Comparison of ENCODE assay signal across 25 cellular contexts in the genomic region with DNA sequence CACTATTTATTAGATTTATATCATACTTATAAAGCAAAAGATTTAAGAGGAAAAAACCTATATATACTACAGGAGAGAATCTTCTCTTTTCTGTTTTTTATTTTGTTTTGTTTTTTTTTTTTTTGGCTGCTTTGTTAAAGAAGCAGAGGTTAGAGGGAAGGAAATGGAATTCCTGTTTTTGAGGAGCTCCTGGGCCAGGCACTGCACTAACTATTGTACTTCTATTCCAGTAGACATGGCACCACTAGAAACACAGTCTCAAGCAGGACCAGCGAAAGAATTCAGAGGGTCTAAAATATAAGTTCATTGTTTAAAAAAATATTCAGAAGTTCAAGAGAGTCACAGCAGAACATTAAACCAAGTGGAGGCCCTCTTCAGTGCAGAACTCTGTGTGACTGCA. TPM values are rescaled to one million over a fixed set of nuclear protein-coding genes. Genes with fewer than 3 reads are reported as not detected.
A peak's percentile ranks its signal among the peaks of the same experiment; 100 is the strongest.
DNase-seq lines count a peak whose midpoint lies in the region; ATAC-seq, FAIRE-seq and TF ChIP-seq lines count a peak whose summit lies in the region.
"Had no signal": no experiment of that assay in that cellular context is flagged by ENCODE, and none has a peak within 500 bp of the region (broad histone marks: within the 10 kb centered on the region; RNA-seq: fewer than 3 reads in every experiment).

No MANE protein-coding gene starts in this region.

- TF ChIP-seq CTCF in heart left ventricle (IDR thresholded peaks at IDR 0.05) (no peak), endothelial cell of umbilical vein (IDR thresholded peaks at IDR 0.05; ENCODE audit: extremely low read depth in 1 of 2, insufficient read depth in 1 of 2, low read depth in 1 of 2, low read length in 2 of 2) (no peak), transverse colon (IDR thresholded peaks at IDR 0.05) (no peak)

- H3K36me3 ChIP-seq in heart left ventricle (no peaks in the 10 kb centered on the region), endothelial cell of umbilical vein (ENCODE audit: control insufficient read depth in 2 of 2, extremely low read depth in 1 of 2, insufficient read depth in 2 of 2, low read length in 2 of 2) (no peaks in the 10 kb centered on the region), transverse colon (no peaks in the 10 kb centered on the region)
- H3K36me3 ChIP-seq: HAP-1, Peyer's patch, SJSA1 had no signal

- intact Hi-C loops in heart left ventricle (cut with DNase I) = loop anchor here in 3 of 10 donors (5.0 kb wide), 2 partner anchors 41 to 54 kb away; a partner anchor contains a TSS
- intact Hi-C loops in Right ventricle myocardium inferior (cut with DNase I) = no loop called here
- intact Hi-C loops in endothelial cell of umbilical vein (cut with micrococcal nuclease) = loop anchor here (2.0 to 5.0 kb wide), 3 partner anchors 15 to 124 kb away; no protein-coding TSS in a partner anchor
- intact Hi-C loops in transverse colon (cut with DNase I; ENCODE audit: low total_unique reads) = no loop called here
- intact Hi-C loops in left colon (cut with DNase I, micrococcal nuclease) = no loop called here

- peak overlapping the region in 11 of 12 donors; percentile 34 to 75 (median 58) for H3K27ac ChIP-seq in heart left ventricle
- H3K27ac ChIP-seq in endothelial cell of umbilical vein (ENCODE audit: insufficient read depth, low read depth, low read length) = no peak overlapping the region
- peak overlapping the region; percentile 65 to 74 (median 72) for H3K27ac ChIP-seq in transverse colon
- H3K27ac ChIP-seq: C4-2B, SJSA1 had no signal

- WGBS in heart left ventricle, 4 donors = 57 to 77% (median 70%) methylated on average over 1 of the region's 1 CpG
- WGBS in transverse colon (ENCODE audit: low coverage in 1 of 2), 2 donors = 92 to 100% methylated on average over 1 of the region's 1 CpG

- ATAC-seq in heart left ventricle = no peak
- no peak for ATAC-seq in Right ventricle myocardium inferior
- no peak for ATAC-seq in HG03095 (IDR thresholded peaks at IDR 0.05; ENCODE audit: unreplicated experiment)
- no peak for ATAC-seq in left colon
- ATAC-seq: GM23338 had no signal

- no peaks in the 10 kb centered on the region for H4K20me1 ChIP-seq in endothelial cell of umbilical vein (replicated peaks; ENCODE audit: control insufficient read depth, extremely low read depth, insufficient read depth, low read length)

- FAIRE-seq in endothelial cell of umbilical vein (lab: Jason Lieb, UNC) = no peak
- FAIRE-seq: G401.6, GM12892 had no signal

- no peaks in the 10 kb centered on the region for H3K9me3 ChIP-seq in heart left ventricle
- no peaks in the 10 kb centered on the region for H3K9me3 ChIP-seq in endothelial cell of umbilical vein (replicated peaks; ENCODE audit: control insufficient read depth, insufficient read depth, low read length)
- no peaks in the 10 kb centered on the region for H3K9me3 ChIP-seq in transverse colon
- H3K9me3 ChIP-seq: HAP-1, Peyer's patch, SJSA1 had no signal

- DNase-seq in heart left ventricle (no peak), Right ventricle myocardium inferior (ENCODE audit: missing footprints) (no peak), endothelial cell of umbilical vein (ENCODE audit: low read depth, low spot score) (peak; percentile 55), lung microvascular endothelial cell (ENCODE audit: low read depth in 2 of 2) (peak; percentile 27 to 47), transverse colon (no peak), NCI-H510A (lab: John Stamatoyannopoulos, UW) (no peak), left colon (no peak)
- DNase-seq: 8988T; Calu3; CD8-positive, alpha-beta memory T cell; DMS153; NCI-H1105 treated with DMSO at 0.1 percent for 48 hours; NCI-H2029 treated with DMSO at 0.1 percent for 48 hours; NCI-H226; NCI-H524; NCI-H774; Peyer's patch had no signal

- TF ChIP-seq EP300 in transverse colon (IDR thresholded peaks at IDR 0.05; ENCODE audit: low read depth) = no peak

- no peak for TF ChIP-seq POLR2A in heart left ventricle (IDR thresholded peaks at IDR 0.05)
- no peak for TF ChIP-seq POLR2A in endothelial cell of umbilical vein (IDR thresholded peaks at IDR 0.05; ENCODE audit: low read depth, low read length)
- TF ChIP-seq POLR2A in transverse colon (IDR thresholded peaks at IDR 0.05) = no peak

- H3K9ac ChIP-seq in endothelial cell of umbilical vein (replicated peaks; ENCODE audit: extremely low read depth, insufficient read depth, low read length) = no peak overlapping the region

- H3K27me3 ChIP-seq in heart left ventricle (no peaks in the 10 kb centered on the region), endothelial cell of umbilical vein (ENCODE audit: control insufficient read depth in 2 of 2, insufficient read depth in 2 of 2, low read length in 2 of 2) (no peaks in the 10 kb centered on the region), transverse colon (no peaks in the 10 kb centered on the region)
- H3K27me3 ChIP-seq: Peyer's patch, SJSA1 had no signal

- CTCF ChIA-PET in endothelial cell of umbilical vein (lab: Charles Lee) = no interaction called here

- H3K79me2 ChIP-seq in endothelial cell of umbilical vein (ENCODE audit: control insufficient read depth, insufficient read depth, low read length) = no peaks in the 10 kb centered on the region

- no peak overlapping the region for H2AFZ ChIP-seq in endothelial cell of umbilical vein (ENCODE audit: low read depth, low read length)
- H2AFZ ChIP-seq: GM23338 had no signal

- H3K4me2 ChIP-seq in endothelial cell of umbilical vein (ENCODE audit: insufficient read depth, low read length) = peak overlapping the region; percentile 25
- H3K4me2 ChIP-seq: GM23338 had no signal

- dilution Hi-C loops in endothelial cell of umbilical vein (cut with MboI; ENCODE audit: extremely low pct_ligation_motif_present, low sequenced_read_pairs) = no loop called here

- no peaks in the 10 kb centered on the region for H3K9me1 ChIP-seq in endothelial cell of umbilical vein (replicated peaks; ENCODE audit: control insufficient read depth, extremely low read depth, insufficient read depth, low read length)

- H3K4me1 ChIP-seq in heart left ventricle (peaks cover 0 to 51% (median 28%) of the 10 kb centered on the region in 12 donors), endothelial cell of umbilical vein (ENCODE audit: control insufficient read depth, extremely low read depth, insufficient read depth, low read length) (peaks cover 35% of the 10 kb centered on the region), transverse colon (peaks cover 0 to 38% (median 18%) of the 10 kb centered on the region in 4 donors)

- BruUV-seq in endothelial cell of umbilical vein (replicated peaks; lab: Mats Ljungman, UMichigan) = no TSS peak

- no peak overlapping the region for H3K4me3 ChIP-seq in heart left ventricle
- H3K4me3 ChIP-seq in endothelial cell of umbilical vein (replicated peaks in 1 of 3; ENCODE audit: insufficient read depth in 1 of 3, low read depth in 1 of 3, low read length in 3 of 3) = no peak overlapping the region
- no peak overlapping the region for H3K4me3 ChIP-seq in transverse colon
- H3K4me3 ChIP-seq: GM23338, HAP-1, Peyer's patch, SJSA1 had no signal

- in situ Hi-C loops in transverse colon (cut with MboI; ENCODE audit: low pct_ligation_motif_present in 1 of 4, low pct_unique_long_range_greater_than_20kb in 1 of 4, low sequenced_read_pairs in 3 of 4) = no loop called here

- POLR2A ChIA-PET in endothelial cell of umbilical vein (lab: Charles Lee) = no interaction called here

TF ChIP-seq in endothelial cell of umbilical vein, 7 proteins besides CTCF, POLR2A, EP300 and RAD21:
- no peak for TF ChIP-seq EZH2 (IDR thresholded peaks at IDR 0.05; ENCODE audit: borderline replicate concordance, low read depth, low read length, severe bottlenecking)
- no peak for TF ChIP-seq GATA2 (IDR thresholded peaks at IDR 0.05; ENCODE audit: insufficient read depth, insufficient read length, low read depth, low read length)
- no peak for TF ChIP-seq POLR2AphosphoS5 (IDR thresholded peaks at IDR 0.05; ENCODE audit: insufficient read depth, low read depth, low read length)
- TF ChIP-seq, protein P1, sequence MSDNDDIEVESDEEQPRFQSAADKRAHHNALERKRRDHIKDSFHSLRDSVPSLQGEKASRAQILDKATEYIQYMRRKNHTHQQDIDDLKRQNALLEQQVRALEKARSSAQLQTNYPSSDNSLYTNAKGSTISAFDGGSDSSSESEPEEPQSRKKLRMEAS (IDR thresholded peaks at IDR 0.05; ENCODE audit: insufficient read depth, insufficient read length) = no peak
- TF ChIP-seq JUN (IDR thresholded peaks at IDR 0.05; ENCODE audit: borderline replicate concordance, insufficient read depth, insufficient read length, low read depth) = no peak
- no peak for TF ChIP-seq MYC (IDR thresholded peaks at IDR 0.05; ENCODE audit: low read depth, low read length)
- TF ChIP-seq FOS (IDR thresholded peaks at IDR 0.05; ENCODE audit: borderline replicate concordance, insufficient read depth, low read length) = no peak
TF ChIP-seq in endothelial cell of umbilical vein: peak in this region for 0.

RNA-seq across cellular contexts. Expression of a gene that starts 54.7 kb away (rescaled TPM):
- total RNA-seq in heart left ventricle = 100 to 1,000 TPM in 1 of 9 donors, 10 to 100 TPM in 8; 53.0 to 115 (median 74.1) TPM
- 10 to 100 TPM; 23.8 to 63.4 TPM for polyA plus RNA-seq in heart left ventricle
- 57.0 TPM for total RNA-seq in Right ventricle myocardium inferior
- total RNA-seq in endothelial cell of umbilical vein = 317 and 392 TPM in 2 replicates
- polyA plus RNA-seq in endothelial cell of umbilical vein = 162 and 174 TPM in 2 replicates
- polyA plus RNA-seq in endothelial cell of umbilical vein (2011; cell fraction: cytosol; rRNA removed) = 196 and 210 TPM in 2 replicates
- polyA plus RNA-seq in endothelial cell of umbilical vein (2011; cell fraction: nucleus; rRNA removed) = 144 and 160 TPM in 2 replicates
- polyA plus RNA-seq in endothelial cell of umbilical vein (2012) = 171 and 208 TPM in 2 replicates
- 236 and 255 TPM in 2 replicates for polyA minus RNA-seq in endothelial cell of umbilical vein
- not detected for polyA minus RNA-seq in endothelial cell of umbilical vein (2011; cell fraction: cytosol; rRNA and poly(A)+ RNA removed)
- polyA minus RNA-seq in endothelial cell of umbilical vein (2011; cell fraction: nucleus; rRNA and poly(A)+ RNA removed) = 119 and 129 TPM in 2 replicates
- total RNA-seq in lung microvascular endothelial cell = 505 and 669 TPM in 2 replicates
- total RNA-seq in transverse colon = 10 to 100 TPM; 22.4 to 96.2 (median 59.7) TPM
- total RNA-seq in left colon = 100 to 1,000 TPM in 1 of 2 donors, 10 to 100 TPM in 1; 79.1 to 114 TPM
- total RNA-seq: OCI-LY7 had no signal

Comparison
In these comparisons a context has a peak if more than half of its experiments do, and no peak if none do; other contexts are left out.
1. DNase-seq: peak in endothelial cell of umbilical vein (single experiment) and lung microvascular endothelial cell (2 of 2); none in heart left ventricle (0 of 5), Right ventricle myocardium inferior (single experiment), transverse colon (single experiment), NCI-H510A (single experiment) and left colon (0 of 2).